24 cellular contexts compared by ENCODE assay signal in the genomic region with DNA sequence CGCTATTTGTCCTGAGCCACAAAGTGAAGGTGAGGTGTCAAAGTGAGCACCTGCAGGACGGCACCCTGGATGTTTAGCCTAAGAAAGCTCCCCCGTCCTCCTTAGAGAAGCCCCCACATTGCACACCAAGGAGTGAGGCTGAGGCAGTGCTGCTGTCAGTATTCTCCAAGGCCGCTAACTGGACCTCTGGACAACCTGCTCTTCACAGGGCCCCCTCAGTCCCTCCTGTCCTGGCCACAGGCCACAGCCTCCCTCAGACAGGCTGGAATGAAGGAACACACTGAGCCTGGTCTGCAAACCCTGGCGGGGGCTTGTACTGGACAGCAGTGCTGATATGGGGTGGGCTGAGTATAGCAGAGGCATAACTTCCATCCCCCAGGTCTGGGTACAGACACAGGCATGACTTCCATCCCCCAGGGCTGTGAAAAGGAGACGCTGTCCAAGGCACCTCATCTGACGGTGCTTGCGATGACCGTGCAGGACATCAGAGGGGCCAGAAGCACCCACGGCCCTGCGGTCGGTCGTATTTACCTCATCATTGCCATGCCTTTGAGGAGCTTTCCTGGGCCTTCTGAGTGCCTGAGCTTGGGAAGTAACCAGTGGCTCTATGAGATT.
DNase-seq lines count a peak whose midpoint lies in the region; ATAC-seq, FAIRE-seq and TF ChIP-seq lines count a peak whose summit lies in the region.
"Had no signal": no experiment of that assay in that cellular context is flagged by ENCODE, and none has a peak within 500 bp of the region (broad histone marks: within the 10 kb centered on the region; RNA-seq: fewer than 3 reads in every experiment).

No MANE protein-coding gene starts in this region.

- no peak for TF ChIP-seq CTCF in H1 (IDR thresholded peaks at IDR 0.05; ENCODE audit: control extremely low read depth in 1 of 3, insufficient read depth in 1 of 3, low read depth in 1 of 3, low read length in 3 of 3)
- no peak for TF ChIP-seq CTCF in ovary (IDR thresholded peaks at IDR 0.05)
- TF ChIP-seq CTCF in uterus (IDR thresholded peaks at IDR 0.05): no peak

- no peak overlapping the region for H2BK120ac ChIP-seq in H1 (replicated peaks; ENCODE audit: low read depth, low read length)

- in situ Hi-C loops in GM23248 (cut with MboI): no loop called here

- TF ChIP-seq POLR2A in H1 (IDR thresholded peaks at IDR 0.05; ENCODE audit: control extremely low read depth in 1 of 2, low read depth in 2 of 2, low read length in 2 of 2) (no peak), ovary (IDR thresholded peaks at IDR 0.05) (no peak), uterus (IDR thresholded peaks at IDR 0.05) (no peak)

- peak overlapping the region; percentile 27; the same call in 1 of the 2 replicates for H2BK12ac ChIP-seq in H1 (ENCODE audit: low read depth, low read length)

- H2BK15ac ChIP-seq in H1 (ENCODE audit: low read length): no peak overlapping the region

- H2BK20ac ChIP-seq in H1 (ENCODE audit: low read length): no peak overlapping the region

- H3K18ac ChIP-seq in H1 (ENCODE audit: extremely low read depth, low read length): no peak overlapping the region

- no peak overlapping the region for H4K8ac ChIP-seq in H1 (ENCODE audit: extremely low read depth, insufficient read depth, low read length)

- DNase-seq in cardiac septum (ENCODE audit: low spot score): peak; percentile 56
- no peak for DNase-seq in Right ventricle myocardium superior
- DNase-seq in H1 (ENCODE audit: low read depth in 1 of 2, low spot score in 2 of 2): no peak
- DNase-seq in ovary: peak in 3 of 5 donors; percentile 10 to 28 (median 18)
- DNase-seq in uterus: peak; percentile 13 to 15
- no peak for DNase-seq in hippocampal formation (lab: John Stamatoyannopoulos, UW)
- no peak for DNase-seq in GM23248
- DNase-seq in putamen (ENCODE audit: low spot score): no peak
- DNase-seq: ACHN; activated B cell treated with CpG ODN at 0.5 μM for 24 hours; activated CD4-positive, alpha-beta T cell treated with anti-CD3 and anti-CD28 coated beads, Interleukin-2, amount 50 U/mL, for 4 hours; cerebellar nuclear complex; HCEC 1CT; kidney; mucosa of descending colon; NCI-H1048; NCI-H187; NCI-H524; nephron progenitor cell; NK-92 treated with Interleukin-12 subunit alpha and Interleukin-12 subunit beta, amount 100 ng/mL, for 24 hours; stimulated activated naive CD4-positive, alpha-beta T cell; T-helper 1 cell had no signal

- WGBS in H1 (ENCODE audit: extremely low coverage in 1 of 2, insufficient coverage in 1 of 2, insufficient read length in 1 of 2, insufficient replicate concordance in 2 of 2, low coverage in 1 of 2, low lambda C conversion rate in 2 of 2, missing lambda C conversion rate in 1 of 2), 2 experiments: 95% methylated on average over 13 of the region's 13 CpGs; no CpG with 5 or more reads in 1 of the 2 experiments
- WGBS in ovary, 3 donors: 94 to 95% (median 95%) methylated on average over 13 of the region's 13 CpGs
- 74 to 77% methylated on average over 12 to 13 of the region's 13 CpGs for WGBS in GM23248 (ENCODE audit: low coverage in 1 of 2, low lambda C conversion rate in 2 of 2, missing lambda C conversion rate in 2 of 2), 2 experiments

- no peak for TF ChIP-seq RAD21 in H1 (IDR thresholded peaks at IDR 0.05 in 1 of 2, conservative IDR thresholded peaks at IDR 0.05 in 1 of 2; ENCODE audit: low read depth in 2 of 2, low read length in 2 of 2)

- H3K4me2 ChIP-seq in H1 (ENCODE audit: insufficient read depth in 1 of 2, low read depth in 2 of 2, low read length in 2 of 2) (no peak overlapping the region), GM23248 (ENCODE audit: unreplicated experiment) (no peak overlapping the region)

- peaks cover 3 to 16% (median 8%) of the 10 kb centered on the region in 4 experiments for H3K4me1 ChIP-seq in H1 (replicated peaks in 1 of 4; ENCODE audit: control insufficient read depth in 3 of 4, insufficient read depth in 4 of 4, low read length in 3 of 4)
- peaks cover 24% of the 10 kb centered on the region for H3K4me1 ChIP-seq in ovary (ENCODE audit: insufficient read depth)
- H3K4me1 ChIP-seq in uterus: peaks cover 13 to 14% of the 10 kb centered on the region in 2 donors
- peaks cover 13% of the 10 kb centered on the region for H3K4me1 ChIP-seq in GM23248 (ENCODE audit: insufficient read depth)
- H3K4me1 ChIP-seq: BE2C had no signal

- ATAC-seq in Right ventricle myocardium superior (ENCODE audit: poor library complexity): no peak
- ATAC-seq: mucosa of descending colon had no signal

- H2AK5ac ChIP-seq in H1 (ENCODE audit: low read depth, low read length): no peak overlapping the region

- H3K79me2 ChIP-seq in H1 (ENCODE audit: control insufficient read depth in 1 of 2, insufficient read depth in 2 of 2, low read length in 2 of 2) (no peaks in the 10 kb centered on the region), GM23248 (ENCODE audit: insufficient read depth) (no peaks in the 10 kb centered on the region)

- H3K36me3 ChIP-seq in H1 (ENCODE audit: control insufficient read depth in 2 of 4, insufficient read depth in 4 of 4, low read length in 3 of 4) (no peaks in the 10 kb centered on the region), ovary (no peaks in the 10 kb centered on the region), uterus (no peaks in the 10 kb centered on the region), GM23248 (ENCODE audit: low read depth) (no peaks in the 10 kb centered on the region)
- H3K36me3 ChIP-seq: BE2C, thoracic aorta had no signal

- no peak overlapping the region for H2AFZ ChIP-seq in H1 (ENCODE audit: low read length)
- H2AFZ ChIP-seq in GM23248: no peak overlapping the region

- H3K79me1 ChIP-seq in H1 (ENCODE audit: low read depth, low read length): no peaks in the 10 kb centered on the region

- POLR2A ChIA-PET in H1 (lab: Charles Lee; ENCODE audit: partially characterized antibody): no interaction called here

- no peak overlapping the region for H3K14ac ChIP-seq in H1 (ENCODE audit: insufficient read length)

- CTCF ChIA-PET in H1 (lab: Charles Lee; ENCODE audit: partially characterized antibody): interaction anchor here (1.2 to 2.7 kb wide), 6 partner anchors 11 to 151 kb away, joined by 3 to 11 read pairs (median 5); no protein-coding TSS in a partner anchor

- H3K4ac ChIP-seq in H1 (replicated peaks; ENCODE audit: insufficient read length, low read depth, low read length): no peak overlapping the region

- no peak overlapping the region for H4K91ac ChIP-seq in H1 (replicated peaks; ENCODE audit: insufficient read length, low read length)

- no peak overlapping the region for H4K5ac ChIP-seq in H1 (ENCODE audit: insufficient read length, low read depth, low read length)

- TF ChIP-seq EP300 in H1 (IDR thresholded peaks at IDR 0.05; ENCODE audit: borderline replicate concordance in 1 of 2, low read depth in 2 of 2, low read length in 2 of 2) (no peak), ovary (IDR thresholded peaks at IDR 0.05) (no peak)

- H3K4me3 ChIP-seq in H1 (ENCODE audit: extremely low read depth in 1 of 4, insufficient read depth in 2 of 4, low read depth in 3 of 4, low read length in 4 of 4): no peak overlapping the region
- H3K4me3 ChIP-seq in ovary: no peak overlapping the region
- no peak overlapping the region for H3K4me3 ChIP-seq in uterus
- no peak overlapping the region for H3K4me3 ChIP-seq in GM23248
- H3K4me3 ChIP-seq: mucosa of descending colon, thoracic aorta had no signal

- H4K20me1 ChIP-seq in H1 (replicated peaks in 1 of 2; ENCODE audit: control insufficient read depth in 1 of 2, insufficient read depth in 2 of 2, low read length in 2 of 2): no peaks in the 10 kb centered on the region
- H4K20me1 ChIP-seq in GM23248 (ENCODE audit: insufficient read depth): no peaks in the 10 kb centered on the region

- no peak for FAIRE-seq in H1 (lab: Jason Lieb, UNC)
- FAIRE-seq: kidney had no signal

- H3K23me2 ChIP-seq in H1 (ENCODE audit: low read depth, low read length): no peaks in the 10 kb centered on the region

- H3K9ac ChIP-seq in H1 (replicated peaks in 1 of 4; ENCODE audit: extremely low read depth in 1 of 4, low read depth in 3 of 4, low read length in 3 of 4) (no peak overlapping the region), GM23248 (no peak overlapping the region)

- H3K23ac ChIP-seq in H1 (ENCODE audit: insufficient read length): no peak overlapping the region

- no peaks in the 10 kb centered on the region for H3F3A ChIP-seq in GM23248 (ENCODE audit: insufficient read depth)

- no peak overlapping the region for H3K27ac ChIP-seq in H1 (ENCODE audit: low read depth, low read length)
- no peak overlapping the region for H3K27ac ChIP-seq in ovary
- peak overlapping the region in 1 of 2 donors; percentile 82 for H3K27ac ChIP-seq in uterus
- H3K27ac ChIP-seq in GM23248: no peak overlapping the region

- no peaks in the 10 kb centered on the region; the same call in 1 of the 2 replicates for H3K9me2 ChIP-seq in GM23248 (ENCODE audit: insufficient read depth)

- intact Hi-C loops in cardiac septum (cut with DNase I): no loop called here
- intact Hi-C loops in Right ventricle myocardium superior (cut with DNase I): no loop called here
- intact Hi-C loops in ovary (cut with DNase I): loop anchor here in 3 of 4 donors (5.0 to 10.0 kb wide), 5 partner anchors 78 to 117 kb away; a partner anchor contains a TSS
- intact Hi-C loops in uterus (cut with DNase I; ENCODE audit: low total_unique reads): loop anchor here (10.0 kb wide), 1 partner anchor 114 kb away; no protein-coding TSS in a partner anchor

- H3K27me3 ChIP-seq in H1 (replicated peaks in 1 of 4; ENCODE audit: control insufficient read depth in 3 of 4, extremely low read depth in 1 of 4, insufficient read depth in 3 of 4, low read length in 3 of 4) (no peaks in the 10 kb centered on the region; a peak in 1 of 7 replicates), ovary (no peaks in the 10 kb centered on the region), uterus (no peaks in the 10 kb centered on the region), GM23248 (replicated peaks; ENCODE audit: insufficient read depth) (peaks cover 31% of the 10 kb centered on the region)
- H3K27me3 ChIP-seq: BE2C had no signal

- H3K56ac ChIP-seq in H1 (replicated peaks; ENCODE audit: insufficient read length, low read depth, low read length): no peak overlapping the region

- peaks cover 3 to 8% of the 10 kb centered on the region in 2 experiments; a peak in 1 of 4 replicates for H3K9me3 ChIP-seq in H1 (ENCODE audit: insufficient read depth in 2 of 2, low read depth in 1 of 2, low read length in 1 of 2)
- H3K9me3 ChIP-seq in ovary: no peaks in the 10 kb centered on the region
- H3K9me3 ChIP-seq in uterus: no peaks in the 10 kb centered on the region
- no peaks in the 10 kb centered on the region for H3K9me3 ChIP-seq in GM23248 (ENCODE audit: low read depth)
- H3K9me3 ChIP-seq: BE2C, mucosa of descending colon had no signal

- H2BK5ac ChIP-seq in H1 (ENCODE audit: low read depth, low read length): no peak overlapping the region

TF ChIP-seq in H1, 55 proteins besides CTCF, POLR2A, EP300 and RAD21 (continues in another document):
- TF ChIP-seq SP2 (IDR thresholded peaks at IDR 0.05; ENCODE audit: low read length) (no peak), CHD2 (IDR thresholded peaks at IDR 0.05; ENCODE audit: low read length) (no peak), SIRT6 (IDR thresholded peaks at IDR 0.05; ENCODE audit: low read length) (no peak), HDAC6 (IDR thresholded peaks at IDR 0.05; ENCODE audit: low read depth, low read length) (no peak), NANOG (IDR thresholded peaks at IDR 0.05; ENCODE audit: insufficient read depth, low read depth, low read length, poor library complexity, severe bottlenecking) (no peak), SIX5 (IDR thresholded peaks at IDR 0.05; ENCODE audit: low read depth, low read length) (no peak)

Comparison
In these comparisons a context has a peak if more than half of its experiments do, and no peak if none do; other contexts are left out.
1. DNase-seq: peak in cardiac septum (single experiment), ovary (3 of 5) and uterus (2 of 2); none in Right ventricle myocardium superior (single experiment), H1 (0 of 2), hippocampal formation (0 of 2), GM23248 (single experiment) and putamen (single experiment).
2. intact Hi-C loops: an anchor here in ovary (5.0 to 10.0 kb wide) and uterus (10.0 kb wide); none called in cardiac septum and Right ventricle myocardium superior.